14 cellular contexts compared by ENCODE assay signal in genomic region chr9:121901616-121902015, GRCh38.
"Had no signal": no experiment of that assay in that cellular context is flagged by ENCODE, and none has a peak within 500 bp of the region (broad histone marks: within the 10 kb centered on the region; RNA-seq: fewer than 3 reads in every experiment).

No MANE protein-coding gene starts in this region.

- DNase-seq: activated CD4-positive, alpha-beta T cell treated with anti-CD3 and anti-CD28 coated beads for 4 hours; activated CD8-positive, alpha-beta memory T cell treated with anti-CD3 and anti-CD28 coated beads, Interleukin-2, amount 50 U/mL, for 4 hours; activated CD8-positive, alpha-beta T cell treated with anti-CD3 and anti-CD28 coated beads, Interleukin-2, amount 10 ng/mL, durations not matched to agents 7 days and 5 days; activated gamma-delta T cell; activated naive CD8-positive, alpha-beta T cell treated with anti-CD3 and anti-CD28 coated beads for 36 hours; activated T-cell treated with anti-CD3 and anti-CD28 coated beads, Interleukin-2, amount 50 U/mL, for 72 hours; anterior cingulate cortex; foreskin melanocyte; ovary; right lobe of liver; spleen; T-helper 2 cell; trophoblast cell had no signal

- ATAC-seq: activated CD8-positive, alpha-beta T cell treated with anti-CD3 and anti-CD28 coated beads, Interleukin-2, amount 10 ng/mL, durations not matched to agents 7 days and 5 days; activated T-cell treated with anti-CD3 and anti-CD28 coated beads, Interleukin-2, amount 50 U/mL, for 72 hours; right lobe of liver had no signal

- H3K4me1 ChIP-seq: right lobe of liver, suprapubic skin had no signal

- H3K27ac ChIP-seq: right lobe of liver, spleen, suprapubic skin had no signal

- H3K4me3 ChIP-seq: ovary, right lobe of liver, spleen, suprapubic skin had no signal

- H3K36me3 ChIP-seq: ovary, right lobe of liver, spleen, suprapubic skin had no signal

- H3K27me3 ChIP-seq: ovary, right lobe of liver, spleen, suprapubic skin had no signal

- H3K9me3 ChIP-seq: ovary, right lobe of liver, suprapubic skin had no signal
